Comparison of ENCODE assay signal across 29 cellular contexts in the genomic region with DNA sequence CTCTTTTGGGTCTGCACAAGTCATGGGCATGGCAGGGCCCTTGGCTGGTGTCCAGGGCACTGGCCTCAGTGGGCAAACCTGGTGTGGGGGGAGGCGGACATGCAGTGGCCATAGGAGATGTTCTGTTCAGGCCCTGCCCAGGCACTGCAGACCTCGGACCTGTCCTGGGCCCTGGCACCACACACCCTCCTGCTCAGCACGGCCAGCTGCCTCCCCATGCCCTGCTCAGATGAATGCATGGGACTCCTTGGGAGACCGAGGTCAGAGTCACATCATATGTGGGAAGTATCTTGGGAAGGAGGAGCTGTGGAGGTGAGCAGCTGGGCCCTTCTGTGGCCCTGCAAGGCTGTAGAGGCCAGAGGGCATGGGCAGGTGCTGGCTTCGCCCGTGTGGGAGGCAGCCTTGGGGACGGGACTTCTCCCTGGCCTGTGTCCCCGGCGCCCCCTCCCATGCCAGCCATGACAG.
DNase-seq lines count a peak whose midpoint lies in the region; ATAC-seq, FAIRE-seq and TF ChIP-seq lines count a peak whose summit lies in the region.
"Had no signal": no experiment of that assay in that cellular context is flagged by ENCODE, and none has a peak within 500 bp of the region (broad histone marks: within the 10 kb centered on the region; RNA-seq: fewer than 3 reads in every experiment).

No MANE protein-coding gene starts in this region.

- no peaks in the 10 kb centered on the region for H3K79me2 ChIP-seq in Karpas-422 (ENCODE audit: low read length)

- no peak for TF ChIP-seq POLR2A in gastroesophageal sphincter (IDR thresholded peaks at IDR 0.05)
- TF ChIP-seq POLR2A in sigmoid colon (IDR thresholded peaks at IDR 0.05): no peak

- H3K4me3 ChIP-seq in BLaER1 (no peak overlapping the region), Panc1 (ENCODE audit: low read depth in 2 of 2, low read length in 2 of 2) (no peak overlapping the region), gastroesophageal sphincter (no peak overlapping the region), sigmoid colon (no peak overlapping the region), Karpas-422 (ENCODE audit: low read length) (no peak overlapping the region)
- H3K4me3 ChIP-seq: testis had no signal

- FAIRE-seq in HTR-8/SVneo (lab: Jason Lieb, UNC): no peak
- FAIRE-seq: colon, G401.6, HepG2, small intestine had no signal

- no CpG with 5 or more reads among the region's 9 CpGs for WGBS in gastroesophageal sphincter (ENCODE audit: low coverage in 1 of 2), 2 donors
- 81 to 95% methylated on average over 9 of the region's 9 CpGs for WGBS in sigmoid colon, 2 donors

- no peaks in the 10 kb centered on the region for H3K36me3 ChIP-seq in BLaER1
- no peaks in the 10 kb centered on the region for H3K36me3 ChIP-seq in Panc1 (ENCODE audit: control insufficient read depth, insufficient read depth, low read length)
- H3K36me3 ChIP-seq in gastroesophageal sphincter: no peaks in the 10 kb centered on the region
- no peaks in the 10 kb centered on the region for H3K36me3 ChIP-seq in sigmoid colon
- H3K36me3 ChIP-seq in Karpas-422 (ENCODE audit: insufficient read depth, low read length): no peaks in the 10 kb centered on the region
- H3K36me3 ChIP-seq: BE2C had no signal

- H3K9me3 ChIP-seq in BLaER1: no peaks in the 10 kb centered on the region
- no peaks in the 10 kb centered on the region for H3K9me3 ChIP-seq in Panc1 (ENCODE audit: control insufficient read depth, insufficient read depth, low read depth, low read length)
- H3K9me3 ChIP-seq in gastroesophageal sphincter: no peaks in the 10 kb centered on the region
- no peaks in the 10 kb centered on the region for H3K9me3 ChIP-seq in sigmoid colon
- H3K9me3 ChIP-seq in Karpas-422 (ENCODE audit: low read length): no peaks in the 10 kb centered on the region
- H3K9me3 ChIP-seq: BE2C, SJCRH30, testis had no signal

- ATAC-seq in Panc1 (no peak), gastroesophageal sphincter (no peak)
- ATAC-seq: activated CD4-positive, alpha-beta T cell treated with anti-CD3 and anti-CD28 coated beads for 36 hours; HepG2; naive thymus-derived CD4-positive, alpha-beta T cell had no signal

- H2AFZ ChIP-seq in Karpas-422 (ENCODE audit: low read length): no peak overlapping the region

- in situ Hi-C loops in Panc1 (cut with HindIII; ENCODE audit: low pct_unique_long_range_greater_than_20kb, low sequenced_read_pairs): no loop called here

- H3K9ac ChIP-seq in BLaER1 (peak overlapping the region; percentile 79), Karpas-422 (ENCODE audit: low read length) (no peak overlapping the region)

- TF ChIP-seq EP300 in gastroesophageal sphincter (IDR thresholded peaks at IDR 0.05) (no peak), sigmoid colon (IDR thresholded peaks at IDR 0.05) (no peak)

- H3K4me1 ChIP-seq in BLaER1 (peaks cover 100% of the 10 kb centered on the region), Panc1 (ENCODE audit: control insufficient read depth, insufficient read depth, low read length) (peaks cover 58% of the 10 kb centered on the region), gastroesophageal sphincter (peaks cover 0 to 61% (median 16%) of the 10 kb centered on the region in 3 donors), sigmoid colon (peaks cover 0 to 53% (median 51%) of the 10 kb centered on the region in 4 donors), Karpas-422 (ENCODE audit: low read length) (no peaks in the 10 kb centered on the region)
- H3K4me1 ChIP-seq: BE2C had no signal

- no TSS peak for BruUV-seq in Panc1 (replicated peaks; lab: Mats Ljungman, UMichigan)

- CTCF ChIA-PET in Panc1 (lab: Charles Lee): no interaction called here

- no peak for TF ChIP-seq CTCF in Panc1 (IDR thresholded peaks at IDR 0.05)
- no peak for TF ChIP-seq CTCF in gastroesophageal sphincter (IDR thresholded peaks at IDR 0.05)
- no peak for TF ChIP-seq CTCF in sigmoid colon (IDR thresholded peaks at IDR 0.05)

- H3K27me3 ChIP-seq in BLaER1 (no peaks in the 10 kb centered on the region), Panc1 (ENCODE audit: control insufficient read depth, insufficient read depth, low read length) (no peaks in the 10 kb centered on the region), gastroesophageal sphincter (no peaks in the 10 kb centered on the region), sigmoid colon (no peaks in the 10 kb centered on the region), Karpas-422 (ENCODE audit: low read length) (no peaks in the 10 kb centered on the region)
- H3K27me3 ChIP-seq: BE2C, SJCRH30, testis had no signal

- peak overlapping the region; percentile 97 for H3K27ac ChIP-seq in BLaER1
- peak overlapping the region; percentile 84; the same call in 1 of the 2 replicates for H3K27ac ChIP-seq in Panc1 (ENCODE audit: low read length)
- H3K27ac ChIP-seq in gastroesophageal sphincter: peak overlapping the region in 3 of 4 donors; percentile 74 to 85 (median 79)
- peak overlapping the region; percentile 71 to 85 (median 84) for H3K27ac ChIP-seq in sigmoid colon
- no peak overlapping the region for H3K27ac ChIP-seq in Karpas-422 (ENCODE audit: low read length)
- H3K27ac ChIP-seq: SJCRH30 had no signal

- H4K20me1 ChIP-seq in BLaER1 (no peaks in the 10 kb centered on the region), Karpas-422 (ENCODE audit: insufficient read depth, low read depth, low read length) (no peaks in the 10 kb centered on the region)

- POLR2A ChIA-PET in Panc1 (lab: Charles Lee): no interaction called here

- intact Hi-C loops in Panc1 (cut with micrococcal nuclease; ENCODE audit: unreplicated experiment) (no loop called here), sigmoid colon (cut with DNase I) (no loop called here)

- no peak for DNase-seq in Panc1 (ENCODE audit: low read depth, low spot score)
- no peak for DNase-seq in sigmoid colon
- DNase-seq in DMS53 (lab: John Stamatoyannopoulos, UW): no peak
- DNase-seq in Karpas-422: no peak
- no peak for DNase-seq in HTR-8/SVneo (ENCODE audit: insufficient read length, low spot score)
- no peak for DNase-seq in NCI-H1092 (lab: John Stamatoyannopoulos, UW)
- DNase-seq: activated CD4-positive, alpha-beta T cell treated with anti-CD3 and anti-CD28 coated beads for 36 hours; activated naive CD4-positive, alpha-beta T cell treated with anti-CD3 and anti-CD28 coated beads, Interleukin-2, amount 50 U/mL, for 16 hours; BE2C; COR-L47; effector CD8-positive, alpha-beta T cell; HCEC 1CT; islet precursor cell; Kasumi-1; naive thymus-derived CD4-positive, alpha-beta T cell; NCI-H1436 treated with DMSO at 0.1 percent for 48 hours; NCI-H345; NCI-H748 treated with DMSO at 0.1 percent for 48 hours; occipital lobe; SJCRH30; small intestine; stimulated activated naive CD4-positive, alpha-beta T cell; SW 1271; testis had no signal

- no peaks in the 10 kb centered on the region for H3K9me2 ChIP-seq in Karpas-422 (replicated peaks; ENCODE audit: insufficient read depth, low read length)

- H3K4me2 ChIP-seq in BLaER1: peak overlapping the region; percentile 88
- no peak overlapping the region for H3K4me2 ChIP-seq in Karpas-422 (ENCODE audit: low read depth, low read length, poor library complexity, severe bottlenecking)
